13 cellular contexts compared by ENCODE assay signal in genomic region chr7:49099587-49100326, GRCh38.
DNase-seq lines count a peak whose midpoint lies in the region; ATAC-seq and TF ChIP-seq lines count a peak whose summit lies in the region.
"Had no signal": no experiment of that assay in that cellular context is flagged by ENCODE, and none has a peak within 500 bp of the region (broad histone marks: within the 10 kb centered on the region; RNA-seq: fewer than 3 reads in every experiment).

No MANE protein-coding gene starts in this region.

- H3K27me3 ChIP-seq in iPS-15b (ENCODE audit: control insufficient read depth, insufficient read depth, low read length) (no peaks in the 10 kb centered on the region), uterus (no peaks in the 10 kb centered on the region)
- H3K27me3 ChIP-seq: gastroesophageal sphincter had no signal

- DNase-seq in AML-193 (lab: John Stamatoyannopoulos, UW) (peak; percentile 2 to 9), RKO (ENCODE audit: low spot score) (peak; percentile 33), uterus (no peak), OCI-M2 (lab: John Stamatoyannopoulos, UW; ENCODE audit: unreplicated experiment) (no peak), dedifferentiated amniotic fluid mesenchymal stem cell (ENCODE audit: extremely low spot score) (no peak)
- no peak for DNase-seq in activated CD4-positive, alpha-beta T cell treated with anti-CD3 and anti-CD28 coated beads, Interleukin-2, amount 50 U/mL, for 48 hours
- DNase-seq: CD4-positive, alpha-beta memory T cell; NCI-H524 treated with DMSO at 0.1 percent for 48 hours; stimulated activated naive B cell treated with anti-CD40 and anti-IgM and Interleukin-4, amounts not matched to agents 10 μg/mL and 1 μg/mL and 100 μg/mL, for 72 hours; T-helper 2 cell had no signal

- no peak for TF ChIP-seq POLR2A in uterus (IDR thresholded peaks at IDR 0.05)

- no peak for TF ChIP-seq CTCF in uterus (IDR thresholded peaks at IDR 0.05)

- peaks cover 28% of the 10 kb centered on the region for H3K4me1 ChIP-seq in iPS-15b (ENCODE audit: control insufficient read depth, insufficient read depth, low read length)
- H3K4me1 ChIP-seq in uterus: no peaks in the 10 kb centered on the region
- H3K4me1 ChIP-seq: gastroesophageal sphincter had no signal

- H3K9ac ChIP-seq in iPS-15b (ENCODE audit: low read depth, low read length): peak overlapping the region; percentile 56

- no peak overlapping the region for H3K27ac ChIP-seq in uterus
- H3K27ac ChIP-seq: gastroesophageal sphincter had no signal

- H3K4me3 ChIP-seq in iPS-15b (ENCODE audit: low read depth, low read length) (no peak overlapping the region), uterus (no peak overlapping the region)
- H3K4me3 ChIP-seq: gastroesophageal sphincter had no signal

- no peaks in the 10 kb centered on the region for H3K36me3 ChIP-seq in iPS-15b (ENCODE audit: control insufficient read depth, insufficient read depth, low read length)
- H3K36me3 ChIP-seq in uterus: no peaks in the 10 kb centered on the region
- H3K36me3 ChIP-seq: gastroesophageal sphincter had no signal

- intact Hi-C loops in uterus (cut with DNase I; ENCODE audit: low total_unique reads): no loop called here

- H3K9me3 ChIP-seq in iPS-15b (ENCODE audit: control insufficient read depth, insufficient read depth, low read length): no peaks in the 10 kb centered on the region
- H3K9me3 ChIP-seq in uterus: no peaks in the 10 kb centered on the region
- H3K9me3 ChIP-seq: gastroesophageal sphincter had no signal

- peak; percentile 57 for ATAC-seq in GM18867 (IDR thresholded peaks at IDR 0.05; ENCODE audit: unreplicated experiment)
- ATAC-seq: gastroesophageal sphincter had no signal

Comparison
In these comparisons a context has a peak if more than half of its experiments do, and no peak if none do; other contexts are left out.
1. DNase-seq: peak in AML-193 (2 of 2) and RKO (single experiment); none in uterus (0 of 2), OCI-M2 (single experiment), activated CD4-positive, alpha-beta T cell treated with anti-CD3 and anti-CD28 coated beads, Interleukin-2, amount 50 U/mL, for 48 hours (0 of 2) and dedifferentiated amniotic fluid mesenchymal stem cell (single experiment).